In genomic region chr1:182249201-182249676, GRCh38 we compare ENCODE assay signal across 11 cellular contexts.
A peak's percentile ranks its signal among the peaks of the same experiment; 100 is the strongest.
DNase-seq lines count a peak whose midpoint lies in the region; ATAC-seq and TF ChIP-seq lines count a peak whose summit lies in the region.
"Had no signal": no experiment of that assay in that cellular context is flagged by ENCODE, and none has a peak within 500 bp of the region (broad histone marks: within the 10 kb centered on the region; RNA-seq: fewer than 3 reads in every experiment).

No MANE protein-coding gene starts in this region.

- TF ChIP-seq EP300 in stomach (IDR thresholded peaks at IDR 0.05), result no peak

- no peaks in the 10 kb centered on the region for H3K9me3 Mint-ChIP-seq in activated T-helper 2 cell treated with anti-CD3 and anti-CD28 coated beads, Interferon-gamma antibody, Interleukin-2, Interleukin-4, amounts not matched to agents 10 μg/mL and 5 μg/mL and 100 μg/mL, durations not matched to agents 14 hours and 24 hours and 36 hours

- H3K4me3 Mint-ChIP-seq in activated T-helper 2 cell treated with anti-CD3 and anti-CD28 coated beads, Interferon-gamma antibody, Interleukin-2, Interleukin-4, amounts not matched to agents 10 μg/mL and 5 μg/mL and 100 μg/mL, durations not matched to agents 14 hours and 24 hours and 36 hours (ENCODE audit: low read depth), result no peak overlapping the region

- 32 to 54% (median 41%) methylated on average over 14 to 15 of the region's 15 CpGs for WGBS in stomach, 5 donors

- peak overlapping the region; percentile 80 for H3K27ac Mint-ChIP-seq in activated T-helper 2 cell treated with anti-CD3 and anti-CD28 coated beads, Interferon-gamma antibody, Interleukin-2, Interleukin-4, amounts not matched to agents 10 μg/mL and 5 μg/mL and 100 μg/mL, durations not matched to agents 14 hours and 24 hours and 36 hours

- no peaks in the 10 kb centered on the region for H3K36me3 ChIP-seq in stomach
- H3K36me3 ChIP-seq: BLaER1 treated with 17β-estradiol and CSF1 and Interleukin-3, amounts not matched to agents 10 nM and 100 nM; thoracic aorta had no signal

- H3K4me1 Mint-ChIP-seq in activated T-helper 2 cell treated with anti-CD3 and anti-CD28 coated beads, Interferon-gamma antibody, Interleukin-2, Interleukin-4, amounts not matched to agents 10 μg/mL and 5 μg/mL and 100 μg/mL, durations not matched to agents 14 hours and 24 hours and 36 hours (ENCODE audit: low read depth), result peaks cover 16% of the 10 kb centered on the region

- no peaks in the 10 kb centered on the region for H3K9me3 ChIP-seq in stomach
- H3K9me3 ChIP-seq: BLaER1 treated with 17β-estradiol and CSF1 and Interleukin-3, amounts not matched to agents 10 nM and 100 nM; thoracic aorta had no signal

- no peaks in the 10 kb centered on the region for H3K36me3 Mint-ChIP-seq in activated T-helper 2 cell treated with anti-CD3 and anti-CD28 coated beads, Interferon-gamma antibody, Interleukin-2, Interleukin-4, amounts not matched to agents 10 μg/mL and 5 μg/mL and 100 μg/mL, durations not matched to agents 14 hours and 24 hours and 36 hours (ENCODE audit: low read depth)

- no peak for TF ChIP-seq CTCF in stomach (IDR thresholded peaks at IDR 0.05)

- H3K4me1 ChIP-seq in stomach, result peaks cover 0 to 11% (median 7%) of the 10 kb centered on the region in 4 donors

- no peak overlapping the region for H3K4me3 ChIP-seq in stomach
- H3K4me3 ChIP-seq: BLaER1 treated with 17β-estradiol and CSF1 and Interleukin-3, amounts not matched to agents 10 nM and 100 nM; thoracic aorta had no signal

- peaks cover 6% of the 10 kb centered on the region for H3K27me3 Mint-ChIP-seq in activated T-helper 2 cell treated with anti-CD3 and anti-CD28 coated beads, Interferon-gamma antibody, Interleukin-2, Interleukin-4, amounts not matched to agents 10 μg/mL and 5 μg/mL and 100 μg/mL, durations not matched to agents 14 hours and 24 hours and 36 hours (ENCODE audit: low read depth)

- H3K27me3 ChIP-seq in stomach, result no peaks in the 10 kb centered on the region
- H3K27me3 ChIP-seq: BLaER1 treated with 17β-estradiol and CSF1 and Interleukin-3, amounts not matched to agents 10 nM and 100 nM had no signal

- ATAC-seq in HG03039 (IDR thresholded peaks at IDR 0.05; ENCODE audit: unreplicated experiment) (peak; percentile 85), HG03196 (IDR thresholded peaks at IDR 0.05; ENCODE audit: unreplicated experiment) (no peak)

- intact Hi-C loops in activated T-helper 2 cell treated with anti-CD3 and anti-CD28 coated beads, Interferon-gamma antibody, Interleukin-2, Interleukin-4, amounts not matched to agents 10 μg/mL and 5 μg/mL and 100 μg/mL, durations not matched to agents 14 hours and 24 hours and 36 hours (cut with micrococcal nuclease), result loop anchor here (2.0 to 10.0 kb wide), 3 partner anchors 53 to 104 kb away; no protein-coding TSS in a partner anchor
- intact Hi-C loops in stomach (cut with DNase I; ENCODE audit: low total_unique reads), result no loop called here

- H3K27ac ChIP-seq in stomach, result peak overlapping the region in 4 of 5 donors; percentile 28 to 62 (median 56)
- H3K27ac ChIP-seq: BLaER1 treated with 17β-estradiol and CSF1 and Interleukin-3, amounts not matched to agents 10 nM and 100 nM; thoracic aorta had no signal

- DNase-seq in activated CD8-positive, alpha-beta memory T cell treated with anti-CD3 and anti-CD28 coated beads, Interleukin-2, amount 50 U/mL, for 48 hours, result peak; percentile 68
- no peak for DNase-seq in activated CD8-positive, alpha-beta memory T cell treated with anti-CD3 and anti-CD28 coated beads, Interleukin-2, amount 50 U/mL, for 4 hours
- peak; percentile 18 for DNase-seq in activated T-helper 2 cell treated with anti-CD3 and anti-CD28 coated beads, Interferon-gamma antibody, Interleukin-2, Interleukin-4, amounts not matched to agents 10 μg/mL and 5 μg/mL and 100 μg/mL, durations not matched to agents 14 hours and 24 hours and 36 hours (ENCODE audit: low spot score)
- DNase-seq in stomach (peak; percentile 72), NCI-H2107 treated with DMSO at 0.1 percent for 48 hours (lab: John Stamatoyannopoulos, UW; ENCODE audit: unreplicated experiment) (no peak), NCI-H2029 treated with DMSO at 0.1 percent for 48 hours (lab: John Stamatoyannopoulos, UW) (no peak)
- DNase-seq: mesenchymal stem cell had no signal

- TF ChIP-seq POLR2A in stomach (IDR thresholded peaks at IDR 0.05), result no peak

Comparison
In these comparisons a context has a peak if more than half of its experiments do, and no peak if none do; other contexts are left out.
1. DNase-seq: peak in activated CD8-positive, alpha-beta memory T cell treated with anti-CD3 and anti-CD28 coated beads, Interleukin-2, amount 50 U/mL, for 48 hours (single experiment), activated T-helper 2 cell treated with anti-CD3 and anti-CD28 coated beads, Interferon-gamma antibody, Interleukin-2, Interleukin-4, amounts not matched to agents 10 μg/mL and 5 μg/mL and 100 μg/mL, durations not matched to agents 14 hours and 24 hours and 36 hours (single experiment) and stomach (single experiment); none in activated CD8-positive, alpha-beta memory T cell treated with anti-CD3 and anti-CD28 coated beads, Interleukin-2, amount 50 U/mL, for 4 hours (single experiment), NCI-H2107 treated with DMSO at 0.1 percent for 48 hours (single experiment) and NCI-H2029 treated with DMSO at 0.1 percent for 48 hours (single experiment).